In genomic region chr19:28987177-28987576, GRCh38 we compare ENCODE assay signal across 2 cellular contexts.
A peak's percentile ranks its signal among the peaks of the same experiment; 100 is the strongest.
TF ChIP-seq lines count a peak whose summit lies in the region.

No MANE protein-coding gene starts in this region.

TF ChIP-seq in HEK293, 187 proteins besides CTCF, POLR2A, EP300 and RAD21 (continued from another document):
- TF ChIP-seq ZNF148 (tag by site-specific recombination; IDR thresholded peaks at IDR 0.05; ENCODE audit: borderline replicate concordance) (peak; percentile 50; the same call in 1 of the 2 replicates), ZNF621 (tag by site-specific recombination; IDR thresholded peaks at IDR 0.05) (no peak), PRDM10 (tag by site-specific recombination; IDR thresholded peaks at IDR 0.05) (0 out of 2 replicates have a peak, but pooled peaks have one; percentile 23), HOXA7 (CRISPR knock-in tag; IDR thresholded peaks at IDR 0.05; ENCODE audit: borderline replicate concordance) (no peak), ZNF211 (tag by site-specific recombination; IDR thresholded peaks at IDR 0.05; ENCODE audit: low read depth) (no peak)
- TF ChIP-seq, protein P1, sequence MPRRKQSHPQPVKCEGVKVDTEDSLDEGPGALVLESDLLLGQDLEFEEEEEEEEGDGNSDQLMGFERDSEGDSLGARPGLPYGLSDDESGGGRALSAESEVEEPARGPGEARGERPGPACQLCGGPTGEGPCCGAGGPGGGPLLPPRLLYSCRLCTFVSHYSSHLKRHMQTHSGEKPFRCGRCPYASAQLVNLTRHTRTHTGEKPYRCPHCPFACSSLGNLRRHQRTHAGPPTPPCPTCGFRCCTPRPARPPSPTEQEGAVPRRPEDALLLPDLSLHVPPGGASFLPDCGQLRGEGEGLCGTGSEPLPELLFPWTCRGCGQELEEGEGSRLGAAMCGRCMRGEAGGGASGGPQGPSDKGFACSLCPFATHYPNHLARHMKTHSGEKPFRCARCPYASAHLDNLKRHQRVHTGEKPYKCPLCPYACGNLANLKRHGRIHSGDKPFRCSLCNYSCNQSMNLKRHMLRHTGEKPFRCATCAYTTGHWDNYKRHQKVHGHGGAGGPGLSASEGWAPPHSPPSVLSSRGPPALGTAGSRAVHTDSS (tag by site-specific recombination; IDR thresholded peaks at IDR 0.05): peak; percentile 93

TF ChIP-seq in H1, 55 proteins besides CTCF, POLR2A, EP300 and RAD21 (continued from another document):
- TF ChIP-seq CHD7 (IDR thresholded peaks at IDR 0.05; ENCODE audit: insufficient replicate concordance, low read length): no peak
- no peak for TF ChIP-seq TBP (IDR thresholded peaks at IDR 0.05; ENCODE audit: low read depth, low read length)
- TF ChIP-seq NANOG (IDR thresholded peaks at IDR 0.05; ENCODE audit: insufficient read depth, low read depth, low read length, poor library complexity, severe bottlenecking): no peak
- no peak for TF ChIP-seq SIX5 (IDR thresholded peaks at IDR 0.05; ENCODE audit: low read depth, low read length)
- TF ChIP-seq EGR1 (IDR thresholded peaks at IDR 0.05; ENCODE audit: borderline replicate concordance, low read depth, low read length): no peak
- TF ChIP-seq POU5F1 (IDR thresholded peaks at IDR 0.05; ENCODE audit: low read depth, low read length): no peak
- no peak for TF ChIP-seq TCF12 (IDR thresholded peaks at IDR 0.05; ENCODE audit: low read depth, low read length)
- no peak for TF ChIP-seq JUND (IDR thresholded peaks at IDR 0.05; ENCODE audit: low read length)
- no peak for TF ChIP-seq SUZ12 (IDR thresholded peaks at IDR 0.05; ENCODE audit: low read length)
- TF ChIP-seq, protein P2, sequence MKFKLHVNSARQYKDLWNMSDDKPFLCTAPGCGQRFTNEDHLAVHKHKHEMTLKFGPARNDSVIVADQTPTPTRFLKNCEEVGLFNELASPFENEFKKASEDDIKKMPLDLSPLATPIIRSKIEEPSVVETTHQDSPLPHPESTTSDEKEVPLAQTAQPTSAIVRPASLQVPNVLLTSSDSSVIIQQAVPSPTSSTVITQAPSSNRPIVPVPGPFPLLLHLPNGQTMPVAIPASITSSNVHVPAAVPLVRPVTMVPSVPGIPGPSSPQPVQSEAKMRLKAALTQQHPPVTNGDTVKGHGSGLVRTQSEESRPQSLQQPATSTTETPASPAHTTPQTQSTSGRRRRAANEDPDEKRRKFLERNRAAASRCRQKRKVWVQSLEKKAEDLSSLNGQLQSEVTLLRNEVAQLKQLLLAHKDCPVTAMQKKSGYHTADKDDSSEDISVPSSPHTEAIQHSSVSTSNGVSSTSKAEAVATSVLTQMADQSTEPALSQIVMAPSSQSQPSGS (IDR thresholded peaks at IDR 0.05; ENCODE audit: low read length): no peak
- no peak for TF ChIP-seq TAF1 (IDR thresholded peaks at IDR 0.05; ENCODE audit: low read depth, low read length)
- TF ChIP-seq CBX8 (IDR thresholded peaks at IDR 0.05; ENCODE audit: borderline replicate concordance, low read depth, low read length): no peak
